In the genomic region with DNA sequence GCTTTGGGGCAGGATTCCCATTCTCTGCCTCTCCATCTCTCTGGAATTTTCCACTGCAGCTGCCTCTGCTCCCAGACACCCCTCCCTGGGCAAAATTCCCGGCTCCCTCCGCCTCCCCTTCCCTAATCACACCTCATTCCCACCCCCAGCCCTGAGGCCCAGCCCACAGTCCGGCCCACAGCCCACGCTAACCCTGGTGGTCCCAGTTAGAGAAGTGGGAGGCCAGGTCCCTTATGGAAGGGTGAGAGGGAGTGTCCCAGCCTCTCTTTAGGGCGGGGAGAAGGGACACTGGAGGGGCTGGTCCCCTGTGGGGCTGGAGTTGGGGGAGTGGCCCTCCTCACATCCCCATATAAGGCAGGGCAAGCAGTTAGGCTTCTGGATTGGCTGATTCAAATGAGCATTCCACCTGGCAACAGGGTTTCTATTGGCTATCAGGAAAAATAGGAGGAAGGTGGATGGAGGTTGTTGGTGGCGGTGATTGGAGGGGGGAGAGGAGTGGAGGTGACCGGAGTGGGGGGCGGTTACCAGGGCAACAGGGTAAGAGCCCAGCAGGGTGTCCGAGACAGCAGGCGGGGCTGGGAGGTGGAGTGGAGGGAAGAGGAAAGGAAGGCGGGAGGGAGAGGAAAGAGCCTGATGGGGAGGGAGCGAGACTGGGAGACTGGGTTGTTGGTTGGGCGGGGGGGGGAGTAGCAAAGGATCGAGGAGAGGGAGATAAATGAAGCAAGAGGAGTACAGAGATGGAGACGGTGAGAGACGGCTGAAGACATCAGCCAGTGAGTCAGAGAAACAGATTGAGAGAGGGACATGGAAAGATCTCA, we compare ENCODE assay signal across 8 cellular contexts. TPM values are rescaled to one million over a fixed set of nuclear protein-coding genes. Genes with fewer than 3 reads are reported as not detected.
DNase-seq lines count a peak whose midpoint lies in the region; ATAC-seq and TF ChIP-seq lines count a peak whose summit lies in the region.

No MANE protein-coding gene starts in this region.

- H3K4me1 ChIP-seq in SJCRH30 (peaks cover 26% of the 10 kb centered on the region), breast epithelium (peaks cover 11 to 14% of the 10 kb centered on the region in 2 donors), iPS DF 6.9 (ENCODE audit: control insufficient read depth, insufficient read depth, low read length) (peaks cover 8% of the 10 kb centered on the region)

- H3K27ac ChIP-seq in SJCRH30: peak overlapping the region; percentile 43
- H3K27ac ChIP-seq in breast epithelium: peak overlapping the region; percentile 95 to 100
- H3K27ac ChIP-seq in iPS DF 6.9 (ENCODE audit: low read length): no peak overlapping the region

- intact Hi-C loops in breast epithelium (cut with DNase I; ENCODE audit: low total_unique reads): no loop called here

- H3K9me3 ChIP-seq in SJCRH30 (replicated peaks): no peaks in the 10 kb centered on the region
- no peaks in the 10 kb centered on the region for H3K9me3 ChIP-seq in breast epithelium
- H3K9me3 ChIP-seq in iPS DF 6.9 (ENCODE audit: control insufficient read depth, insufficient read depth, low read length): no peaks in the 10 kb centered on the region

- peak; percentile 92 for DNase-seq in 8988T
- DNase-seq in NB4 (ENCODE audit: low read depth): peak; percentile 69
- DNase-seq in SJCRH30: peak; percentile 98 to 99
- peak; percentile 88 to 96 for DNase-seq in breast epithelium (ENCODE audit: low spot score in 2 of 2)
- peak; percentile 99 for DNase-seq in iPS DF 6.9 (ENCODE audit: low read depth, low spot score)
- peak; percentile 94 for DNase-seq in retina

- TF ChIP-seq CTCF in GM12875 (IDR thresholded peaks at IDR 0.05; ENCODE audit: borderline replicate concordance, insufficient read depth, low read depth, low read length) (no peak), NB4 (IDR thresholded peaks at IDR 0.05; ENCODE audit: low read depth, low read length) (no peak), breast epithelium (IDR thresholded peaks at IDR 0.05) (no peak)

- TF ChIP-seq POLR2A in NB4 (IDR thresholded peaks at IDR 0.05; ENCODE audit: extremely low read depth, insufficient read length) (no peak), breast epithelium (IDR thresholded peaks at IDR 0.05) (peak; percentile 28)

- H3K36me3 ChIP-seq in SJCRH30: no peaks in the 10 kb centered on the region
- no peaks in the 10 kb centered on the region for H3K36me3 ChIP-seq in breast epithelium
- no peaks in the 10 kb centered on the region for H3K36me3 ChIP-seq in iPS DF 6.9 (ENCODE audit: control insufficient read depth, insufficient read depth, low read length)

- H3K27me3 ChIP-seq in SJCRH30: no peaks in the 10 kb centered on the region
- H3K27me3 ChIP-seq in breast epithelium: no peaks in the 10 kb centered on the region
- no peaks in the 10 kb centered on the region for H3K27me3 ChIP-seq in iPS DF 6.9 (ENCODE audit: control insufficient read depth, insufficient read depth, low read length)

- peak; percentile 77 for ATAC-seq in HG02623 (IDR thresholded peaks at IDR 0.05; ENCODE audit: unreplicated experiment)

- WGBS in iPS DF 6.9 (ENCODE audit: insufficient coverage, insufficient read length): no CpG with 5 or more reads among the region's 16 CpGs

- H3K4me3 ChIP-seq in GM12875 (ENCODE audit: low read depth, low read length) (peak overlapping the region; percentile 18), NB4 (ENCODE audit: low read depth, low read length) (no peak overlapping the region), SJCRH30 (peak overlapping the region; percentile 78), breast epithelium (peak overlapping the region; percentile 15 to 99 (median 75)), iPS DF 6.9 (ENCODE audit: low read length) (no peak overlapping the region; the same call in 1 of the 2 replicates)

RNA-seq across cellular contexts. Expression of a gene that starts 1.9 kb away (rescaled TPM):
- total RNA-seq in SJCRH30 (2014; rRNA removed; shearing (Covaris generic)): 84.2 and 89.9 TPM in 2 replicates
- total RNA-seq in breast epithelium: 100 to 1,000 TPM in 1 of 3 donors, 10 to 100 TPM in 2; 70.9 to 101 (median 85.8) TPM

RNA-seq across cellular contexts. Expression of a gene that starts 8.1 kb away (rescaled TPM):
- total RNA-seq in SJCRH30 (2014; rRNA removed; shearing (Covaris generic)): 0.16 TPM in 1 of 2 replicates, not detected in the other
- 1 to 10 TPM in 1 of 3 donors, under 1 TPM in 2; 0.44 to 1.3 (median 0.80) TPM for total RNA-seq in breast epithelium

RNA-seq across cellular contexts. Expression of a gene that starts 11.3 kb away (rescaled TPM):
- 161 and 175 TPM in 2 replicates for total RNA-seq in SJCRH30 (2014; rRNA removed; shearing (Covaris generic))
- total RNA-seq in breast epithelium: 100 to 1,000 TPM; 130 to 168 (median 159) TPM

RNA-seq across cellular contexts. Expression of a gene that starts 25.1 kb away (rescaled TPM):
- not detected in 2 replicates for total RNA-seq in SJCRH30 (2014; rRNA removed; shearing (Covaris generic))
- 10 to 100 TPM in 2 of 3 donors, 1 to 10 TPM in 1; 5.9 to 29.0 (median 11.0) TPM for total RNA-seq in breast epithelium

RNA-seq across cellular contexts. Expression of a gene that starts 40.4 kb away (rescaled TPM):
- 34.1 and 35.9 TPM in 2 replicates for total RNA-seq in SJCRH30 (2014; rRNA removed; shearing (Covaris generic))
- 10 to 100 TPM; 52.1 to 72.2 (median 59.9) TPM for total RNA-seq in breast epithelium

Comparison
In these comparisons a context has a peak if more than half of its experiments do, and no peak if none do; other contexts are left out.
1. H3K4me3 ChIP-seq: peak in GM12875 (single experiment), SJCRH30 (single experiment) and breast epithelium (3 of 3); none in NB4 (single experiment) and iPS DF 6.9 (single experiment).
2. Peak in every context shown above with its lines, with median percentiles within 50 percentile points of each other: DNase-seq.